Comparison of ENCODE assay signal across 17 cellular contexts in genomic region chr1:199508653-199509052, GRCh38.
DNase-seq lines count a peak whose midpoint lies in the region; FAIRE-seq and TF ChIP-seq lines count a peak whose summit lies in the region.
"Had no signal": no experiment of that assay in that cellular context is flagged by ENCODE, and none has a peak within 500 bp of the region (broad histone marks: within the 10 kb centered on the region; RNA-seq: fewer than 3 reads in every experiment).

No MANE protein-coding gene starts in this region.

- H3K4me1 ChIP-seq in astrocyte (ENCODE audit: insufficient read depth, low read length) (no peaks in the 10 kb centered on the region), ascending aorta (no peaks in the 10 kb centered on the region)

- no peak overlapping the region for H3K4me2 ChIP-seq in astrocyte (ENCODE audit: low read length)
- H3K4me2 ChIP-seq: GM23338 had no signal

- no peaks in the 10 kb centered on the region for H3K79me2 ChIP-seq in astrocyte (ENCODE audit: insufficient read depth, low read length)

- no peak overlapping the region for H3K9ac ChIP-seq in astrocyte (ENCODE audit: low read length)

- H3K27me3 ChIP-seq in astrocyte (ENCODE audit: insufficient read depth, low read length) (no peaks in the 10 kb centered on the region), ascending aorta (no peaks in the 10 kb centered on the region)

- no peaks in the 10 kb centered on the region for H4K20me1 ChIP-seq in astrocyte (ENCODE audit: insufficient read depth, low read length)

- H3K9me3 ChIP-seq in astrocyte (ENCODE audit: insufficient read depth, low read depth, low read length) (no peaks in the 10 kb centered on the region), ascending aorta (no peaks in the 10 kb centered on the region)

- H3K4me1 Mint-ChIP-seq in astrocyte (ENCODE audit: low read depth, unreplicated experiment) (no peaks in the 10 kb centered on the region), nephron (peaks cover 4% of the 10 kb centered on the region)

- TF ChIP-seq CTCF in astrocyte (IDR thresholded peaks at IDR 0.05; ENCODE audit: insufficient read depth, low read depth, low read length) (no peak), nephron (IDR thresholded peaks at IDR 0.05; ENCODE audit: unreplicated experiment in 3 of 3) (no peak), ascending aorta (IDR thresholded peaks at IDR 0.05) (no peak)

- DNase-seq in NCI-H226 (peak; percentile 43), astrocyte (ENCODE audit: low read depth) (peak; percentile 3), glomerular visceral epithelial cell (ENCODE audit: extremely low spot score) (peak; percentile 6), GM19240 (ENCODE audit: insufficient read length, low spot score) (no peak), ascending aorta (ENCODE audit: low spot score in 2 of 2) (no peak), putamen (ENCODE audit: low spot score) (no peak), NCI-H2107 treated with DMSO at 0.1 percent for 48 hours (lab: John Stamatoyannopoulos, UW; ENCODE audit: unreplicated experiment) (no peak)
- DNase-seq: C1 segment of cervical spinal cord; CD4-positive, alpha-beta T cell; DMS79; H7 had no signal

- intact Hi-C loops in ascending aorta (cut with DNase I): no loop called here

- H3K4me3 ChIP-seq in astrocyte (ENCODE audit: insufficient read depth, low read depth, low read length) (no peak overlapping the region), ascending aorta (no peak overlapping the region)
- H3K4me3 ChIP-seq: GM12878, GM23338 had no signal

- no peak overlapping the region for H3K27ac ChIP-seq in astrocyte (ENCODE audit: low read depth, low read length)
- H3K27ac ChIP-seq in ascending aorta: no peak overlapping the region

- no peak overlapping the region for H2AFZ ChIP-seq in astrocyte (ENCODE audit: low read depth, low read length)

- H3K36me3 Mint-ChIP-seq in astrocyte (ENCODE audit: low read depth, unreplicated experiment) (no peaks in the 10 kb centered on the region), nephron (ENCODE audit: low read depth) (no peaks in the 10 kb centered on the region)

- H3K27ac Mint-ChIP-seq in astrocyte (ENCODE audit: unreplicated experiment) (no peak overlapping the region), nephron (peak overlapping the region in 2 of 3 experiments; percentile 30)
- H3K27ac Mint-ChIP-seq: B cell; CD4-positive, alpha-beta T cell; GM23338 had no signal

- no peak overlapping the region for H3K4me3 Mint-ChIP-seq in astrocyte (ENCODE audit: unreplicated experiment)
- H3K4me3 Mint-ChIP-seq in nephron: no peak overlapping the region
- H3K4me3 Mint-ChIP-seq: B cell; CD4-positive, alpha-beta T cell; GM23338 had no signal

- H3K27me3 Mint-ChIP-seq in astrocyte (ENCODE audit: low read depth, unreplicated experiment) (peaks cover 2% of the 10 kb centered on the region), nephron (ENCODE audit: low read depth) (no peaks in the 10 kb centered on the region)
- H3K27me3 Mint-ChIP-seq: B cell; CD4-positive, alpha-beta T cell had no signal

- no peaks in the 10 kb centered on the region for H3K9me3 Mint-ChIP-seq in astrocyte (ENCODE audit: unreplicated experiment)
- H3K9me3 Mint-ChIP-seq in nephron: no peaks in the 10 kb centered on the region
- H3K9me3 Mint-ChIP-seq: CD4-positive, alpha-beta T cell; GM23338 had no signal

- H3K36me3 ChIP-seq in astrocyte (ENCODE audit: insufficient read depth, low read length) (no peaks in the 10 kb centered on the region), ascending aorta (no peaks in the 10 kb centered on the region)

- FAIRE-seq in astrocyte (lab: Jason Lieb, UNC): no peak
- FAIRE-seq: A204.1, GM12878, GM18507 had no signal

Comparison
In these comparisons a context has a peak if more than half of its experiments do, and no peak if none do; other contexts are left out.
1. DNase-seq: peak in NCI-H226 (single experiment), astrocyte (single experiment) and glomerular visceral epithelial cell (single experiment); none in GM19240 (single experiment), ascending aorta (0 of 2), putamen (single experiment) and NCI-H2107 treated with DMSO at 0.1 percent for 48 hours (single experiment).